Comparison of ENCODE assay signal across 8 cellular contexts in the genomic region with DNA sequence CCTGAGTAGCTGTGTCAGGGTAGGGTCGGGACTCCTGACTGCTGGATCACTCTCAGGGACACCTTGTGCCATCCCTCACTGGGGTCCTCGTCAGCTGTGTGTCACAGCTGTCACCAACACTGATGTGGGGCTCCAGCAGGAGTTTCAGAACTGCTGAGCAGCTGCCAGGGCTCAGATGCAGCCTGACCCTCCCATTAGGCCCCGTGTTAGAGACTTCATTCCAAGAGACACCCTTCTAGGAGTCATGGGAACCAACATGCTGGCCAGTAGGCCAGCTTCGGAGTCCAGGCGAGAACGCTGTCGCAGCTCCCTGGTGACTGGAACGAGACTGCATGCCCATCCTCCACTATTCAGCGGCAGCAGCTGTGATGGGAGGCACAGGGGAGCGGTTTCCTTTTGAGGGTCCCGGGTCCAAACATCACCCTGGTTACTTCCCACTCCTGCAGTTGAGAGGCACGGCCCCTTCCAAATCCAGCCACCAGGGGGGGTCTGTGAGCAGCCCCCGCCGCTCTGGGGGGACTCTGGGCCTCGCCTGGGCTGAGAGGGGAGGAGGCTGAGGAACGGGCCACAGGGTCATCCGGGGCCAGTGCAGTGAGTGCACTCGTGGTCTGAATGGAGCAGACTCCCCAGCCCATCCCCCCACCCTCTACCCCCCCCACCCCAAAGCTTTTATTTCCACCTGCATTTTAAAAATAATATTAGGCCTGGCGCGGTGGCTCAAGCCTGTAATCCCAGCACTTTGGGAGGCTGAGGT.
A peak's percentile ranks its signal among the peaks of the same experiment; 100 is the strongest.
DNase-seq lines count a peak whose midpoint lies in the region; ATAC-seq and TF ChIP-seq lines count a peak whose summit lies in the region.

No MANE protein-coding gene starts in this region.

- no peaks in the 10 kb centered on the region for H3K27me3 Mint-ChIP-seq in stimulated activated naive B cell treated with anti-CD40 and anti-IgM and Interleukin-4, amounts not matched to agents 10 μg/mL and 1 μg/mL and 100 μg/mL, for 72 hours

- TF ChIP-seq CTCF in GM12874 (IDR thresholded peaks at IDR 0.05; ENCODE audit: insufficient read depth, low read depth, low read length) = peak; percentile 94

- no peaks in the 10 kb centered on the region for H3K9me3 Mint-ChIP-seq in stimulated activated naive B cell treated with anti-CD40 and anti-IgM and Interleukin-4, amounts not matched to agents 10 μg/mL and 1 μg/mL and 100 μg/mL, for 72 hours

- no peak overlapping the region for H3K27ac Mint-ChIP-seq in stimulated activated naive B cell treated with anti-CD40 and anti-IgM and Interleukin-4, amounts not matched to agents 10 μg/mL and 1 μg/mL and 100 μg/mL, for 72 hours

- ATAC-seq in stimulated activated naive B cell treated with anti-CD40 and anti-IgM and Interleukin-4, amounts not matched to agents 10 μg/mL and 1 μg/mL and 100 μg/mL, for 72 hours (replicated peaks) = peak; percentile 18 to 33
- ATAC-seq in HG03095 (IDR thresholded peaks at IDR 0.05; ENCODE audit: unreplicated experiment) = no peak

- H3K4me1 Mint-ChIP-seq in stimulated activated naive B cell treated with anti-CD40 and anti-IgM and Interleukin-4, amounts not matched to agents 10 μg/mL and 1 μg/mL and 100 μg/mL, for 72 hours = peaks cover 45% of the 10 kb centered on the region in 2 donors

- DNase-seq in MV-4-11 (lab: John Stamatoyannopoulos, UW) = peak; percentile 39
- DNase-seq in activated CD4-positive, alpha-beta T cell treated with anti-CD3 and anti-CD28 coated beads, Interleukin-2, amount 50 U/mL, for 48 hours = peak; percentile 82 to 83
- peak; percentile 65 for DNase-seq in effector CD4-positive, alpha-beta T cell
- peak; percentile 78 for DNase-seq in midbrain (lab: John Stamatoyannopoulos, UW)
- DNase-seq in stimulated activated naive B cell treated with anti-CD40 and anti-IgM and Interleukin-4, amounts not matched to agents 10 μg/mL and 1 μg/mL and 100 μg/mL, for 72 hours = peak; percentile 51
- no peak for DNase-seq in kidney glomerular epithelial cell (lab: John Stamatoyannopoulos, UW)

- H3K36me3 Mint-ChIP-seq in stimulated activated naive B cell treated with anti-CD40 and anti-IgM and Interleukin-4, amounts not matched to agents 10 μg/mL and 1 μg/mL and 100 μg/mL, for 72 hours = no peaks in the 10 kb centered on the region

- H3K4me3 Mint-ChIP-seq in stimulated activated naive B cell treated with anti-CD40 and anti-IgM and Interleukin-4, amounts not matched to agents 10 μg/mL and 1 μg/mL and 100 μg/mL, for 72 hours = no peak overlapping the region
